In genomic region chr17:74212913-74213791, GRCh38 we compare ENCODE assay signal across 8 cellular contexts. TPM values are rescaled to one million over a fixed set of nuclear protein-coding genes. Genes with fewer than 3 reads are reported as not detected.
DNase-seq lines count a peak whose midpoint lies in the region; ATAC-seq and TF ChIP-seq lines count a peak whose summit lies in the region.

TSS of gene TTYH2 (plus strand) at chr17:74213571. CDS start at chr17:74213588, 17 bp downstream.

- H3K27me3 ChIP-seq in NT2/D1 (ENCODE audit: insufficient read depth, insufficient read length) (peaks cover 14% of the 10 kb centered on the region), endodermal cell (ENCODE audit: control insufficient read depth, insufficient read depth, low read length, poor library complexity, severe bottlenecking) (peaks cover 38% of the 10 kb centered on the region)

- H3K9me3 ChIP-seq in NT2/D1 (ENCODE audit: insufficient read depth, low read length) (no peaks in the 10 kb centered on the region), endodermal cell (ENCODE audit: control insufficient read depth, low read length) (no peaks in the 10 kb centered on the region)

- peaks cover 61% of the 10 kb centered on the region for H3K4me1 Mint-ChIP-seq in activated CD8-positive, alpha-beta memory T cell treated with anti-CD3 and anti-CD28 coated beads, Interleukin-2, amount 10 ng/mL, durations not matched to agents 7 days and 5 days
- peaks cover 38% of the 10 kb centered on the region for H3K4me1 Mint-ChIP-seq in endodermal cell
- peaks cover 37% of the 10 kb centered on the region for H3K4me1 Mint-ChIP-seq in mesothelial cell of epicardium

- CTCF ChIA-PET in activated CD8-positive, alpha-beta memory T cell treated with anti-CD3 and anti-CD28 coated beads, Interleukin-2, amount 10 ng/mL, durations not matched to agents 7 days and 5 days (lab: Charles Lee) = interaction anchor here (0.6 to 3.5 kb wide), 17 partner anchors 9 to 244 kb away, joined by 3 to 20 read pairs (median 4); partner anchors contain the start of gene RPL38

- peak; percentile 64 for ATAC-seq in GM19463 (IDR thresholded peaks at IDR 0.05; ENCODE audit: unreplicated experiment)
- ATAC-seq in activated CD8-positive, alpha-beta memory T cell treated with anti-CD3 and anti-CD28 coated beads, Interleukin-2, amount 10 ng/mL, durations not matched to agents 7 days and 5 days = peak; percentile 80

- peak within 1 kb of the TSS; percentile 76 for H3K27ac Mint-ChIP-seq in activated CD8-positive, alpha-beta memory T cell treated with anti-CD3 and anti-CD28 coated beads, Interleukin-2, amount 10 ng/mL, durations not matched to agents 7 days and 5 days
- H3K27ac Mint-ChIP-seq in endodermal cell = peak within 1 kb of the TSS; percentile 52
- peak within 1 kb of the TSS; percentile 68 for H3K27ac Mint-ChIP-seq in mesothelial cell of epicardium

- 5 to 7% methylated on average over 21 to 62 of the region's 62 CpGs for WGBS in endodermal cell (ENCODE audit: insufficient coverage in 1 of 2, insufficient read length in 1 of 2), 2 experiments

- no peaks in the 10 kb centered on the region for H3K27me3 Mint-ChIP-seq in activated CD8-positive, alpha-beta memory T cell treated with anti-CD3 and anti-CD28 coated beads, Interleukin-2, amount 10 ng/mL, durations not matched to agents 7 days and 5 days
- peaks cover 50% of the 10 kb centered on the region for H3K27me3 Mint-ChIP-seq in endodermal cell (ENCODE audit: insufficient read depth)
- peaks cover 53% of the 10 kb centered on the region for H3K27me3 Mint-ChIP-seq in mesothelial cell of epicardium (ENCODE audit: low read depth)

- H3K9ac ChIP-seq in NT2/D1 (ENCODE audit: insufficient read length, low read depth) (peak within 1 kb of the TSS; percentile 85), endodermal cell (ENCODE audit: extremely low read depth, low read length, poor library complexity, severe bottlenecking) (no peak within 1 kb of the TSS)

- H3K4me1 ChIP-seq in NT2/D1 (ENCODE audit: insufficient read depth, insufficient read length) (peaks cover 46% of the 10 kb centered on the region), endodermal cell (ENCODE audit: control insufficient read depth, insufficient read depth, low read length) (peaks cover 14% of the 10 kb centered on the region)

- peaks cover 22% of the 10 kb centered on the region for H3K36me3 Mint-ChIP-seq in activated CD8-positive, alpha-beta memory T cell treated with anti-CD3 and anti-CD28 coated beads, Interleukin-2, amount 10 ng/mL, durations not matched to agents 7 days and 5 days
- peaks cover 22% of the 10 kb centered on the region for H3K36me3 Mint-ChIP-seq in endodermal cell (ENCODE audit: low read depth)
- H3K36me3 Mint-ChIP-seq in mesothelial cell of epicardium = no peaks in the 10 kb centered on the region

- no peak within 1 kb of the TSS for H3K27ac ChIP-seq in endodermal cell (ENCODE audit: low read depth, low read length)

- H3K9me3 Mint-ChIP-seq in activated CD8-positive, alpha-beta memory T cell treated with anti-CD3 and anti-CD28 coated beads, Interleukin-2, amount 10 ng/mL, durations not matched to agents 7 days and 5 days (ENCODE audit: low read depth) = no peaks in the 10 kb centered on the region
- H3K9me3 Mint-ChIP-seq in endodermal cell (no peaks in the 10 kb centered on the region), mesothelial cell of epicardium (no peaks in the 10 kb centered on the region)

- DNase-seq in CMK (ENCODE audit: low read depth) (peak; percentile 68), HPDE6-E6E7 (ENCODE audit: extremely low spot score) (peak; percentile 76), NT2/D1 (ENCODE audit: low read depth, low spot score) (peak; percentile 51), endodermal cell (peak; percentile 96), mesothelial cell of epicardium (ENCODE audit: low spot score in 2 of 2, unreplicated experiment in 2 of 2) (peak; percentile 61 to 81)
- peak; percentile 76 for DNase-seq in activated CD8-positive, alpha-beta memory T cell treated with anti-CD3 and anti-CD28 coated beads, Interleukin-2, amount 10 ng/mL, durations not matched to agents 7 days and 5 days
- peak; percentile 43 to 45 for DNase-seq in stimulated activated CD8-positive, alpha-beta memory T cell treated with anti-CD3 and anti-CD28 coated beads, Interleukin-2, amount 100 ng/mL, for 1 hour (ENCODE audit: low read depth in 2 of 2)

- peak within 1 kb of the TSS; percentile 70 for H3K4me3 ChIP-seq in NT2/D1 (ENCODE audit: insufficient read length, low read depth)
- peak within 1 kb of the TSS; percentile 73 for H3K4me3 ChIP-seq in endodermal cell (ENCODE audit: low read length)

- H3K36me3 ChIP-seq in NT2/D1 (ENCODE audit: insufficient read depth, insufficient read length, low read length) = peaks cover 28% of the 10 kb centered on the region
- H3K36me3 ChIP-seq in endodermal cell (ENCODE audit: control insufficient read depth, insufficient read depth, low read length) = peaks cover 29% of the 10 kb centered on the region

- TF ChIP-seq CTCF in endodermal cell (conservative IDR thresholded peaks at IDR 0.05) (peak; percentile 59), mesothelial cell of epicardium (IDR thresholded peaks at IDR 0.05; ENCODE audit: unreplicated experiment) (no peak)

- peak within 1 kb of the TSS; percentile 78 for H3K4me3 Mint-ChIP-seq in activated CD8-positive, alpha-beta memory T cell treated with anti-CD3 and anti-CD28 coated beads, Interleukin-2, amount 10 ng/mL, durations not matched to agents 7 days and 5 days
- H3K4me3 Mint-ChIP-seq in endodermal cell (peak within 1 kb of the TSS; percentile 56), mesothelial cell of epicardium (peak within 1 kb of the TSS; percentile 77)

RNA-seq across cellular contexts. Expression of gene TTYH2, which starts in this region (rescaled TPM):
- total RNA-seq in activated CD8-positive, alpha-beta memory T cell treated with anti-CD3 and anti-CD28 coated beads, Interleukin-2, amount 10 ng/mL, durations not matched to agents 7 days and 5 days = 10 to 100 TPM in 1 of 2 experiments, 1 to 10 TPM in 1; 7.1 to 12.8 TPM
- 1 to 10 TPM; 1.2 to 1.6 TPM for total RNA-seq in endodermal cell
- 20.3 TPM for polyA plus RNA-seq in endodermal cell (2013, experiment 1 of 2)
- 18.3 TPM for polyA plus RNA-seq in endodermal cell (2013, experiment 2 of 2)
- 16.8 to 17.2 TPM (median 17.0 TPM) in 3 replicates for total RNA-seq in mesothelial cell of epicardium

Comparison
In these comparisons a context has a peak if more than half of its experiments do, and no peak if none do; other contexts are left out.
1. DNase-seq: peak in every context shown above with its lines; median percentile 96 in endodermal cell; 76 in HPDE6-E6E7; 76 in activated CD8-positive, alpha-beta memory T cell treated with anti-CD3 and anti-CD28 coated beads, Interleukin-2, amount 10 ng/mL, durations not matched to agents 7 days and 5 days; 71 in mesothelial cell of epicardium; 68 in CMK; 51 in NT2/D1; 44 in stimulated activated CD8-positive, alpha-beta memory T cell treated with anti-CD3 and anti-CD28 coated beads, Interleukin-2, amount 100 ng/mL, for 1 hour.